ENCODE assay signal across 8 cellular contexts in the genomic region with DNA sequence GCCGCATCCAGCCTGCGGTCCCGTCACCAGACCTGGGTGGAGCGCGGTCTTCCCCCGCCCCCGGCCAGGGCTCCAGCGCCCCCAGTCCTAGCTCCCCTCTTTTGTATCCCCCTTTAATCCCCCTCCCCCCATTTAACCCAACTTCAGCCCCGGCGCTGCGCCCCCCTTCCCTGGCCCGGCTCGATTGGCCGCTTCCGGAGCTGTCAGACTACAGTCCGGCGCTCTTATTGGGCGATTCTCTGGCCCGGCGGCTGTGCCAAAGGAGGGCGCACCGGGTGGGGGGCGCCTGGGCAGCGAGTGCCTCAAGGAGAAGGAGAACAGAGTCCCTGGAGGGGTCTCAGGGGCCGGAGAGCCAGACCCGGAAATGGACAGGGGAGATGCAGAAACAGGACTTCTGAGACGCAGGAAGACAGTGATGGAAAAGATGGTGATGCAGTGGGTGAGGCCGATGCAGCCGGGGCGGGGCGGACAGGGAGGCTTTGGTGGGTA. TPM values are rescaled to one million over a fixed set of nuclear protein-coding genes. Genes with fewer than 3 reads are reported as not detected.
DNase-seq lines count a peak whose midpoint lies in the region; ATAC-seq, FAIRE-seq and TF ChIP-seq lines count a peak whose summit lies in the region.

No MANE protein-coding gene starts in this region.

- H3K4me1 ChIP-seq in small intestine (ENCODE audit: control insufficient read depth in 2 of 2, insufficient read depth in 1 of 2, low read depth in 1 of 2, low read length in 1 of 2): no peaks in the 10 kb centered on the region

- H3K27me3 ChIP-seq in small intestine (ENCODE audit: control insufficient read depth in 2 of 2, insufficient read depth in 2 of 2, low read length in 2 of 2): peaks cover 16 to 26% of the 10 kb centered on the region in 2 donors

- no peak for DNase-seq in HFFc6
- peak in 53 of 58 donors; percentile 29 to 81 (median 65) for DNase-seq in anterior cingulate cortex (lab: John Stamatoyannopoulos, UW)
- DNase-seq in immature natural killer cell: no peak
- no peak for DNase-seq in small intestine
- no peak for DNase-seq in left lobe of liver (ENCODE audit: low spot score)

- H3K36me3 ChIP-seq in small intestine (ENCODE audit: control insufficient read depth in 2 of 2, insufficient read depth in 2 of 2, low read length in 2 of 2): no peaks in the 10 kb centered on the region

- no peak for FAIRE-seq in small intestine (lab: Jason Lieb, UNC)

- peak overlapping the region; percentile 46 for H3K4me3 Mint-ChIP-seq in HFFc6
- H3K4me3 Mint-ChIP-seq in immature natural killer cell: peak overlapping the region; percentile 46 to 72 (median 67)

- no peak for TF ChIP-seq CTCF in HFFc6 (IDR thresholded peaks at IDR 0.05)

- ATAC-seq in HG03342 (IDR thresholded peaks at IDR 0.05; ENCODE audit: unreplicated experiment) (no peak), GM18519 (IDR thresholded peaks at IDR 0.05; ENCODE audit: low FRiP score, unreplicated experiment) (no peak), left lobe of liver (no peak), HG03460 (IDR thresholded peaks at IDR 0.05; ENCODE audit: unreplicated experiment) (no peak)

- 7 to 9% (median 7%) methylated on average over 21 to 31 of the region's 31 CpGs for WGBS in small intestine, 3 donors

- peak overlapping the region in 1 of 2 donors; percentile 30 for H3K27ac ChIP-seq in small intestine (ENCODE audit: low read depth in 1 of 2, low read length in 1 of 2)

- H3K27ac Mint-ChIP-seq in HFFc6: no peak overlapping the region
- H3K27ac Mint-ChIP-seq in immature natural killer cell: no peak overlapping the region

- H3K36me3 Mint-ChIP-seq in HFFc6 (ENCODE audit: low read depth) (peaks cover 5% of the 10 kb centered on the region; the same call in 1 of the 2 replicates), immature natural killer cell (no peaks in the 10 kb centered on the region)

- H3K4me1 Mint-ChIP-seq in HFFc6 (ENCODE audit: low read depth): no peaks in the 10 kb centered on the region
- H3K4me1 Mint-ChIP-seq in immature natural killer cell: peaks cover 9 to 17% of the 10 kb centered on the region in 2 donors

- H3K9me3 Mint-ChIP-seq in HFFc6 (no peaks in the 10 kb centered on the region), immature natural killer cell (peaks cover 0 to 2% (median 0%) of the 10 kb centered on the region in 6 donors)

- H3K27me3 Mint-ChIP-seq in HFFc6 (ENCODE audit: insufficient read depth) (peaks cover 49% of the 10 kb centered on the region), immature natural killer cell (ENCODE audit: low read depth in 3 of 3) (peaks cover 15 to 31% (median 27%) of the 10 kb centered on the region in 3 donors)

- H3K4me3 ChIP-seq in small intestine (ENCODE audit: low read depth in 1 of 2, low read length in 2 of 2): peak overlapping the region; percentile 38 to 57

- H3K9me3 ChIP-seq in small intestine (ENCODE audit: control insufficient read depth, low read depth): no peaks in the 10 kb centered on the region

RNA-seq across cellular contexts. Expression of gene ADCY5, which starts 1.1 kb away (rescaled TPM):
- under 1 TPM; 0.09 to 0.95 (median 0.19) TPM for total RNA-seq in HFFc6 (2021; fragmentation: NEBNext Ultra II Directional; extraction: Animal tissue kit (Norgen Biotek cat#: 25700))
- under 1 TPM in 1 of 3 donors, not detected in 2; 0.03 TPM for polyA plus RNA-seq in immature natural killer cell
- polyA plus RNA-seq in small intestine: 1 to 10 TPM in 2 of 3 donors, under 1 TPM in 1; 0.67 to 6.9 (median 3.2) TPM
- 3.8 TPM for total RNA-seq in left lobe of liver

Comparison
In these comparisons a context has a peak if more than half of its experiments do, and no peak if none do; other contexts are left out.
1. DNase-seq: peak in anterior cingulate cortex (53 of 58); none in HFFc6 (single experiment), immature natural killer cell (0 of 3), small intestine (single experiment) and left lobe of liver (single experiment).